Comparison of ENCODE assay signal across 1 cellular context in genomic region chr11:87397250-87397649, GRCh38.
TF ChIP-seq lines count a peak whose summit lies in the region.

No MANE protein-coding gene starts in this region.

TF ChIP-seq in HepG2, 621 proteins besides CTCF, POLR2A, EP300 and RAD21 (continued from another document):
- TF ChIP-seq STAT6 (CRISPR knock-in tag; IDR thresholded peaks at IDR 0.05; ENCODE audit: borderline replicate concordance) (no peak), RFX3 (CRISPR knock-in tag; IDR thresholded peaks at IDR 0.05) (no peak)
